In the genomic region with DNA sequence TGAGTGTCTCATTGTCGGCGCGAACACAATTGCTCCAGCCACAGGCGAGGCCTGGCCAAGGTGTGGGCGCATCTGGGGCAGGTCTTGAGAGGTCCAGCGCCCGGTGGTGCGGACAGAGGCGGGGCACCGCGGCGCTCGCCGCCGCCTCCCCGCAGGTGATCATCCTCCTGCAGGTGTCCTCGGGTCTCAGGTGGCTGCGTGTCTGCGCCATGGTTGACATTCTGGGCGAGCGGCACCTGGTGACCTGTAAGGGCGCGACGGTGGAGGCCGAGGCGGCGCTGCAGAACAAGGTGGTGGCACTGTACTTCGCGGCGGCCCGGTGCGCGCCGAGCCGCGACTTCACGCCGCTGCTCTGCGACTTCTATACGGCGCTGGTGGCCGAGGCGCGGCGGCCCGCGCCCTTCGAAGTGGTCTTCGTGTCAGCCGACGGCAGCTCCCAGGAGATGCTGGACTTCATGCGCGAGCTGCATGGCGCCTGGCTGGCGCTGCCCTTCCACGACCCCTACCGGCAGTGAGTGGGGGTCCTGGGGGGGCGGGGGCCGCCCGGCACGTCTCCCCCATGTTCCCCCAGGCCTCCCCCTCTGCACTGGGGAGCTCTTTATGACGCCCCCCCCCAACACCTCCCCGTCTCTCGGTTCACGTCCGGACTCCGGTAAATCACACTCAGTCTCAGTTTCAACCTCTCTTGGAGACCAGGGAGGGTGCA, we compare ENCODE assay signal across 8 cellular contexts. TPM values are rescaled to one million over a fixed set of nuclear protein-coding genes. Genes with fewer than 3 reads are reported as not detected.
DNase-seq lines count a peak whose midpoint lies in the region; ATAC-seq, FAIRE-seq and TF ChIP-seq lines count a peak whose summit lies in the region.

No MANE protein-coding gene starts in this region.

- CTCF ChIA-PET in activated CD8-positive, alpha-beta T cell treated with anti-CD3 and anti-CD28 coated beads for 36 hours (lab: Charles Lee) = no interaction called here

- no peak for TF ChIP-seq POLR2A in sigmoid colon (IDR thresholded peaks at IDR 0.05)
- TF ChIP-seq POLR2A in GM12892 (IDR thresholded peaks at IDR 0.05; ENCODE audit: low read depth, low read length) = no peak

- DNase-seq in HFFc6 (peak; percentile 6), heart right ventricle (peak in 1 of 2 donors; percentile 17), sigmoid colon (no peak), GOT3 (lab: John Stamatoyannopoulos, UW) (no peak), GM12892 (ENCODE audit: insufficient read length) (no peak)
- DNase-seq in activated CD8-positive, alpha-beta T cell treated with anti-CD3 and anti-CD28 coated beads for 36 hours = peak; percentile 17

- no peak for FAIRE-seq in GM12892 (lab: Jason Lieb, UNC)

- WGBS in heart right ventricle, 2 donors = 2 to 3% methylated on average over 67 of the region's 67 CpGs
- WGBS in sigmoid colon, 2 donors = 4% methylated on average over 67 of the region's 67 CpGs

- intact Hi-C loops in activated CD8-positive, alpha-beta T cell treated with anti-CD3 and anti-CD28 coated beads for 36 hours (cut with micrococcal nuclease) = no loop called here
- intact Hi-C loops in heart right ventricle (cut with DNase I) (loop anchor here in 1 of 10 donors (10.0 kb wide), 1 partner anchor 121 kb away; no protein-coding TSS in a partner anchor), sigmoid colon (cut with DNase I) (loop anchor here (5.0 kb wide), 1 partner anchor 143 kb away; no protein-coding TSS in a partner anchor)

- H3K36me3 ChIP-seq in heart right ventricle (no peaks in the 10 kb centered on the region), sigmoid colon (no peaks in the 10 kb centered on the region)

- H3K27me3 ChIP-seq in heart right ventricle (peaks cover 5 to 61% (median 36%) of the 10 kb centered on the region in 7 donors), sigmoid colon (peaks cover 7 to 12% (median 8%) of the 10 kb centered on the region in 3 donors)

- peaks cover 66% of the 10 kb centered on the region for H3K4me1 Mint-ChIP-seq in HFFc6 (ENCODE audit: low read depth)
- peaks cover 8% of the 10 kb centered on the region for H3K4me1 Mint-ChIP-seq in activated CD8-positive, alpha-beta T cell treated with anti-CD3 and anti-CD28 coated beads for 36 hours (ENCODE audit: low read depth)

- no peak for TF ChIP-seq EP300 in sigmoid colon (IDR thresholded peaks at IDR 0.05)

- TF ChIP-seq CTCF in HFFc6 (IDR thresholded peaks at IDR 0.05) (peak; percentile 56), heart right ventricle (IDR thresholded peaks at IDR 0.05) (no peak), sigmoid colon (IDR thresholded peaks at IDR 0.05) (no peak)
- no peak for TF ChIP-seq CTCF in activated CD8-positive, alpha-beta T cell treated with anti-CD3 and anti-CD28 coated beads for 36 hours (IDR thresholded peaks at IDR 0.05)

- ATAC-seq in activated CD8-positive, alpha-beta T cell treated with anti-CD3 and anti-CD28 coated beads for 36 hours = peak; percentile 42
- ATAC-seq in heart right ventricle = peak in 2 of 8 donors; percentile 10 to 37
- no peak for ATAC-seq in GM18502 (IDR thresholded peaks at IDR 0.05; ENCODE audit: poor library complexity, unreplicated experiment)
- no peak for ATAC-seq in HG02840 (IDR thresholded peaks at IDR 0.05; ENCODE audit: low FRiP score, unreplicated experiment)

- H3K4me3 ChIP-seq in heart right ventricle (peak overlapping the region; percentile 19 to 50 (median 40)), sigmoid colon (peak overlapping the region; percentile 16 to 58 (median 54))

- peaks cover 1% of the 10 kb centered on the region; the same call in 1 of the 2 replicates for H3K27me3 Mint-ChIP-seq in HFFc6 (ENCODE audit: insufficient read depth)
- peaks cover 50% of the 10 kb centered on the region for H3K27me3 Mint-ChIP-seq in activated CD8-positive, alpha-beta T cell treated with anti-CD3 and anti-CD28 coated beads for 36 hours

- H3K36me3 Mint-ChIP-seq in HFFc6 (ENCODE audit: low read depth) = peaks cover 39% of the 10 kb centered on the region
- H3K36me3 Mint-ChIP-seq in activated CD8-positive, alpha-beta T cell treated with anti-CD3 and anti-CD28 coated beads for 36 hours (ENCODE audit: low read depth) = no peaks in the 10 kb centered on the region

- peak overlapping the region; percentile 89 for H3K4me3 Mint-ChIP-seq in HFFc6
- H3K4me3 Mint-ChIP-seq in activated CD8-positive, alpha-beta T cell treated with anti-CD3 and anti-CD28 coated beads for 36 hours = peak overlapping the region; percentile 21

- peak overlapping the region; percentile 94 for H3K27ac Mint-ChIP-seq in HFFc6
- no peak overlapping the region for H3K27ac Mint-ChIP-seq in activated CD8-positive, alpha-beta T cell treated with anti-CD3 and anti-CD28 coated beads for 36 hours

- H3K4me1 ChIP-seq in heart right ventricle (peaks cover 6 to 37% (median 14%) of the 10 kb centered on the region in 9 donors), sigmoid colon (peaks cover 0 to 30% (median 21%) of the 10 kb centered on the region in 4 donors)

- no peaks in the 10 kb centered on the region for H3K9me3 ChIP-seq in heart right ventricle
- H3K9me3 ChIP-seq in sigmoid colon = no peaks in the 10 kb centered on the region

- H3K27ac ChIP-seq in heart right ventricle = peak overlapping the region in 1 of 10 donors; percentile 22
- peak overlapping the region; percentile 53 to 87 (median 75) for H3K27ac ChIP-seq in sigmoid colon

- POLR2A ChIA-PET in activated CD8-positive, alpha-beta T cell treated with anti-CD3 and anti-CD28 coated beads for 36 hours (lab: Charles Lee) = no interaction called here

- peaks cover 12% of the 10 kb centered on the region for H3K9me3 Mint-ChIP-seq in HFFc6
- H3K9me3 Mint-ChIP-seq in activated CD8-positive, alpha-beta T cell treated with anti-CD3 and anti-CD28 coated beads for 36 hours = no peaks in the 10 kb centered on the region

RNA-seq across cellular contexts. Expression of a gene that starts 0.4 kb away (rescaled TPM):
- total RNA-seq in HFFc6 (2021; fragmentation: NEBNext Ultra II Directional; extraction: Animal tissue kit (Norgen Biotek cat#: 25700)) = 1 to 10 TPM; 5.4 to 8.8 (median 8.2) TPM
- total RNA-seq in activated CD8-positive, alpha-beta T cell treated with anti-CD3 and anti-CD28 coated beads for 36 hours = not detected
- total RNA-seq in heart right ventricle (not detected), sigmoid colon (under 1 TPM in 1 of 4 donors, not detected in 3; 0.54 TPM)
- polyA plus RNA-seq in heart right ventricle (under 1 TPM in 1 of 2 donors, not detected in 1; 0.09 TPM), sigmoid colon (1 to 10 TPM in 1 of 3 donors, under 1 TPM in 1, not detected in 1; 0.16 to 1.2 TPM)
- polyA plus RNA-seq in GM12892 (2012; ENCODE audit: missing spikeins) = not detected

Comparison
In these comparisons a context has a peak if more than half of its experiments do, and no peak if none do; other contexts are left out.
1. DNase-seq: peak in HFFc6 (single experiment) and activated CD8-positive, alpha-beta T cell treated with anti-CD3 and anti-CD28 coated beads for 36 hours (single experiment); none in sigmoid colon (single experiment), GOT3 (single experiment) and GM12892 (single experiment).
2. RNA of a gene that starts 0.4 kb away (total RNA-seq): 5.4 to 8.8 TPM in HFFc6; not detected in activated CD8-positive, alpha-beta T cell treated with anti-CD3 and anti-CD28 coated beads for 36 hours, not detected in heart right ventricle and 0.54 TPM in sigmoid colon; every median in the first group is over 4 times any median in the second.